Comparison of ENCODE assay signal across 8 cellular contexts in genomic region chr20:62386383-62387218, GRCh38. TPM values are rescaled to one million over a fixed set of nuclear protein-coding genes. Genes with fewer than 3 reads are reported as not detected.
DNase-seq lines count a peak whose midpoint lies in the region; ATAC-seq, FAIRE-seq and TF ChIP-seq lines count a peak whose summit lies in the region.

RPS21 (plus strand) TSS chr20:62387103; CDS start chr20:62387339, 236 bp downstream.

- H3K4me3 ChIP-seq in BE2C (ENCODE audit: low read depth, low read length) (peak within 1 kb of the TSS; percentile 100), HepG2 (replicated peaks in 1 of 3; ENCODE audit: insufficient read depth in 1 of 3, low read depth in 2 of 3, low read length in 3 of 3) (peak within 1 kb of the TSS; percentile 97 to 99 (median 99))

- peaks cover 37% of the 10 kb centered on the region for H3K36me3 Mint-ChIP-seq in activated CD4-positive, alpha-beta T cell treated with anti-CD3 and anti-CD28 coated beads, Interleukin-2, amount 10 ng/mL, durations not matched to agents 7 days and 5 days (ENCODE audit: low read depth)

- H3K4me1 ChIP-seq in BE2C = 0 out of 2 replicates have a peak, but pooled peaks cover 2% of the 10 kb centered on the region
- peaks cover 36% of the 10 kb centered on the region for H3K4me1 ChIP-seq in HepG2 (ENCODE audit: insufficient read depth, low read length)

- peak; percentile 68 for TF ChIP-seq RAD21 in HepG2 (CRISPR knock-in tag; IDR thresholded peaks at IDR 0.05)

- peaks cover 52% of the 10 kb centered on the region for H3K4me1 Mint-ChIP-seq in activated CD4-positive, alpha-beta T cell treated with anti-CD3 and anti-CD28 coated beads, Interleukin-2, amount 10 ng/mL, durations not matched to agents 7 days and 5 days

- H3K9me3 Mint-ChIP-seq in activated CD4-positive, alpha-beta T cell treated with anti-CD3 and anti-CD28 coated beads, Interleukin-2, amount 10 ng/mL, durations not matched to agents 7 days and 5 days = peaks cover 4% of the 10 kb centered on the region

- peak; percentile 24 to 28; a peak in 1 of 4 replicates for TF ChIP-seq EP300 in HepG2 (IDR thresholded peaks at IDR 0.05; ENCODE audit: low read depth in 2 of 2, low read length in 2 of 2)
- peak; percentile 57; the same call in 1 of the 2 replicates for TF ChIP-seq EP300 in HepG2 (CRISPR knock-in tag; IDR thresholded peaks at IDR 0.05; ENCODE audit: borderline replicate concordance)

- peaks cover 40% of the 10 kb centered on the region for H3K79me2 ChIP-seq in HepG2 (ENCODE audit: insufficient read depth, low read length)

- 0% methylated on average over 31 of the region's 83 CpGs for WGBS in HepG2 (ENCODE audit: low lambda C conversion rate)

- CTCF ChIA-PET in activated CD4-positive, alpha-beta T cell treated with anti-CD3 and anti-CD28 coated beads, Interleukin-2, amount 10 ng/mL, durations not matched to agents 7 days and 5 days (lab: Charles Lee) = interaction anchor here (1.0 to 1.5 kb wide), 5 partner anchors 13 to 230 kb away, joined by 3 to 5 read pairs (median 3); partner anchors contain the start of gene ADRM1
- CTCF ChIA-PET in HepG2 (lab: Yijun Ruan, JAX; ENCODE audit: low intra/inter-chr PET ratio, low total read pairs) = interaction anchor here (2.8 kb wide), 1 partner anchor 85 kb away, joined by 13 read pairs; the partner anchor contains the start of gene ADRM1

- intact Hi-C loops in HepG2 (cut with micrococcal nuclease; ENCODE audit: unreplicated experiment) = no loop called here

- peak within 1 kb of the TSS; percentile 97 for H3K9ac ChIP-seq in HepG2 (ENCODE audit: insufficient read depth, low read depth, low read length)

- no peaks in the 10 kb centered on the region for H3K27me3 Mint-ChIP-seq in activated CD4-positive, alpha-beta T cell treated with anti-CD3 and anti-CD28 coated beads, Interleukin-2, amount 10 ng/mL, durations not matched to agents 7 days and 5 days

- ATAC-seq in HG03457 (IDR thresholded peaks at IDR 0.05; ENCODE audit: unreplicated experiment) (peak; percentile 58), HepG2 (peak; percentile 84)

- H3K27ac ChIP-seq in HepG2 (ENCODE audit: extremely low read length, insufficient read depth, low read length) = peak within 1 kb of the TSS; percentile 66

- TF ChIP-seq CTCF in BE2C (IDR thresholded peaks at IDR 0.05; ENCODE audit: low read depth, low read length) (no peak), HepG2 (CRISPR knock-in tag; IDR thresholded peaks at IDR 0.05) (peak; percentile 43; the same call in 1 of the 2 replicates)

- H3K4me3 Mint-ChIP-seq in activated CD4-positive, alpha-beta T cell treated with anti-CD3 and anti-CD28 coated beads, Interleukin-2, amount 10 ng/mL, durations not matched to agents 7 days and 5 days = peak within 1 kb of the TSS; percentile 82

- peak within 1 kb of the TSS; percentile 92 for H3K27ac Mint-ChIP-seq in activated CD4-positive, alpha-beta T cell treated with anti-CD3 and anti-CD28 coated beads, Interleukin-2, amount 10 ng/mL, durations not matched to agents 7 days and 5 days

- H3K36me3 ChIP-seq in BE2C (peaks cover 30% of the 10 kb centered on the region), HepG2 (replicated peaks in 1 of 2; ENCODE audit: control insufficient read depth in 1 of 2, insufficient read depth in 2 of 2, low read length in 2 of 2) (peaks cover 17 to 39% of the 10 kb centered on the region in 2 experiments)

- TF ChIP-seq POLR2A in HepG2 (IDR thresholded peaks at IDR 0.05; ENCODE audit: insufficient read depth in 1 of 2, low read depth in 2 of 2, low read length in 2 of 2) = peak; percentile 92 to 94

- peak; percentile 96 for DNase-seq in BE2C
- peak; percentile 97 for DNase-seq in GM19239 (ENCODE audit: insufficient read length, low spot score)
- peak; percentile 84 to 97 for DNase-seq in NCI-H526 (lab: John Stamatoyannopoulos, UW)
- DNase-seq in activated CD4-positive, alpha-beta T cell treated with anti-CD3 and anti-CD28 coated beads, Interleukin-2, amount 10 ng/mL, durations not matched to agents 7 days and 5 days = peak; percentile 95
- DNase-seq in dedifferentiated amniotic fluid mesenchymal stem cell (ENCODE audit: extremely low spot score) = peak; percentile 87
- DNase-seq in HepG2 (ENCODE audit: low spot score) = peak; percentile 92
- peak; percentile 88 to 89 for DNase-seq in stimulated activated CD4-positive, alpha-beta T cell treated with anti-CD3 and anti-CD28 coated beads, Interleukin-2, amount 100 ng/mL, for 48 hours

- BruUV-seq in HepG2 (replicated peaks; lab: Mats Ljungman, UMichigan) = TSS peak; percentile 77

- H3K27me3 ChIP-seq in BE2C (no peaks in the 10 kb centered on the region), HepG2 (ENCODE audit: control insufficient read depth in 1 of 2, insufficient read depth in 2 of 2, low read length in 2 of 2) (no peaks in the 10 kb centered on the region; a peak in 2 of 5 replicates)

- POLR2A ChIA-PET in activated CD4-positive, alpha-beta T cell treated with anti-CD3 and anti-CD28 coated beads, Interleukin-2, amount 10 ng/mL, durations not matched to agents 7 days and 5 days (lab: Charles Lee) = no interaction called here
- POLR2A ChIA-PET in HepG2 (lab: Yijun Ruan, JAX) = interaction anchor here (0.6 to 4.5 kb wide), 21 partner anchors 9 to 1241 kb away, joined by 3 to 73 read pairs (median 5); partner anchors contain the start of genes ADRM1 and LAMA5

- in situ Hi-C loops in HepG2 (cut with HindIII; ENCODE audit: extremely low pct_ligation_motif_present, low pct_unique_long_range_greater_than_20kb) = no loop called here

- H3K4me2 ChIP-seq in HepG2 (ENCODE audit: low read depth, low read length) = peak within 1 kb of the TSS; percentile 97

- H3K9me3 ChIP-seq in BE2C (no peaks in the 10 kb centered on the region), HepG2 (ENCODE audit: low read length) (no peaks in the 10 kb centered on the region)

- peaks cover 21% of the 10 kb centered on the region for H4K20me1 ChIP-seq in HepG2 (ENCODE audit: insufficient read depth, low read length)

- H2AFZ ChIP-seq in HepG2 (ENCODE audit: low read length) = no peak within 1 kb of the TSS

- FAIRE-seq in GM19239 (lab: Jason Lieb, UNC) (peak; percentile 87), HepG2 (lab: Jason Lieb, UNC) (peak; percentile 81)

TF ChIP-seq in HepG2, 621 proteins besides CTCF, POLR2A, EP300 and RAD21 (continues in another document):
- TF ChIP-seq TGIF2 (CRISPR knock-in tag; IDR thresholded peaks at IDR 0.05) (no peak), MBD4 (IDR thresholded peaks at IDR 0.05; ENCODE audit: borderline replicate concordance, low read length) (no peak), MYNN (CRISPR knock-in tag; IDR thresholded peaks at IDR 0.05; ENCODE audit: low read depth) (peak; percentile 52; the same call in 1 of the 2 replicates), SIN3A (IDR thresholded peaks at IDR 0.05; ENCODE audit: borderline replicate concordance, low read depth, low read length) (peak; percentile 91)

RNA-seq across cellular contexts. Expression of gene RPS21, which starts in this region (rescaled TPM):
- 4,851 TPM for polyA plus RNA-seq in BE2C (2012; ENCODE audit: insufficient read depth, insufficient read length, low read depth)
- 1,000 to 10,000 TPM; 1,391 to 1,979 TPM for total RNA-seq in activated CD4-positive, alpha-beta T cell treated with anti-CD3 and anti-CD28 coated beads, Interleukin-2, amount 10 ng/mL, durations not matched to agents 7 days and 5 days
- total RNA-seq in HepG2 (2016; rRNA removed; fragmentation: Illumina TruSeq; extraction: Trizol) = 2,584 and 2,647 TPM in 2 replicates
- 3,497 and 3,511 TPM in 2 replicates for total RNA-seq in HepG2 (2016; cell fraction: cytosol; rRNA removed; fragmentation: Illumina TruSeq; extraction: Trizol; ENCODE audit: low read depth)
- 2,606 and 2,768 TPM in 2 replicates for total RNA-seq in HepG2 (2016; cell fraction: insoluble cytoplasmic fraction; rRNA removed; fragmentation: Illumina TruSeq; extraction: Trizol)
- total RNA-seq in HepG2 (2016; cell fraction: membrane; rRNA removed; fragmentation: Illumina TruSeq; extraction: Trizol) = 4,939 and 5,761 TPM in 2 replicates
- 1,156 and 1,166 TPM in 2 replicates for total RNA-seq in HepG2 (2016; cell fraction: nucleus; rRNA removed; fragmentation: Illumina TruSeq; extraction: Trizol)
- 9,925 and 11,063 TPM in 2 replicates for polyA plus RNA-seq in HepG2 (2011; rRNA removed)
- polyA plus RNA-seq in HepG2 (2011; cell fraction: cytosol; rRNA removed) = 11,031 and 15,081 TPM in 2 replicates
- 5,156 and 5,267 TPM in 2 replicates for polyA plus RNA-seq in HepG2 (2011; cell fraction: nucleus; rRNA removed)
- 6,658 and 8,852 TPM in 2 replicates for polyA plus RNA-seq in HepG2 (2012)
- polyA plus RNA-seq in HepG2 (2016; cell fraction: cytosol; fragmentation: Illumina TruSeq; extraction: Trizol; ENCODE audit: low read depth) = 5,362 and 5,590 TPM in 2 replicates
- 3,197 and 3,428 TPM in 2 replicates for polyA plus RNA-seq in HepG2 (2016; cell fraction: insoluble cytoplasmic fraction; fragmentation: Illumina TruSeq; extraction: Trizol; ENCODE audit: low read depth)
- polyA plus RNA-seq in HepG2 (2016; cell fraction: membrane; fragmentation: Illumina TruSeq; extraction: Trizol; ENCODE audit: low read depth) = 5,998 and 6,820 TPM in 2 replicates
- 2,753 and 2,989 TPM in 2 replicates for polyA plus RNA-seq in HepG2 (2016; cell fraction: nucleus; fragmentation: Illumina TruSeq; extraction: Trizol; ENCODE audit: insufficient read depth, low read depth)
- polyA minus RNA-seq in HepG2 (2011; rRNA and poly(A)+ RNA removed; ENCODE audit: low replicate concordance) = 2,340 and 3,999 TPM in 2 replicates
- 1,154 and 1,167 TPM in 2 replicates for polyA minus RNA-seq in HepG2 (2011; cell fraction: cytosol; rRNA and poly(A)+ RNA removed)
- polyA minus RNA-seq in HepG2 (2011; cell fraction: nucleus; rRNA and poly(A)+ RNA removed) = 809 and 896 TPM in 2 replicates

Comparison
In these comparisons a context has a peak if more than half of its experiments do, and no peak if none do; other contexts are left out.
1. Peak in every context shown above with its lines: DNase-seq, ATAC-seq, H3K4me3 ChIP-seq and H3K27ac ChIP-seq.